Comparison of ENCODE assay signal across 2 cellular contexts in the genomic region with DNA sequence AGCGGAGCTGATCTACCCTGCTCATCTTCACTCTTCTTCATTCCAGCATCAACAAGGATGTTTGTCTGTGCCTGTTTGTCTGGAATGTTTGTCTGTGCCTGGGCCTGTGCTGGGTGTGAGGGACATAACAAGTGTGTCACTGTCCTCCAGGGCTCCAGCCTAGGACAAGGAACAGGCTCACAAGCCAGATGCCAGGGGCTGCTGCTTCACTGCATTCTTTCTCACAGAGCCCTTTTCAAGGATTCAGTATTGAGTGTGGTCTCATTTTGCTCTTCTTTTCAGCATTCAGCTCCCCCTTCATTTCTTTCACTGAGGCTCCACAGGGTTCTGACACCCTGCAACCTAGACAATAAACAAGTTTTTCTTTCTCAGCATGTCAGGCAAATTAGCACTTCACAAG.
TF ChIP-seq lines count a peak whose summit lies in the region.

No MANE protein-coding gene starts in this region.

TF ChIP-seq in SK-N-SH treated with all-trans-retinoic acid at 6 μM for 48 hours, 23 proteins besides CTCF, POLR2A, EP300 and RAD21 (continued from another document):
- TF ChIP-seq, protein P1, sequence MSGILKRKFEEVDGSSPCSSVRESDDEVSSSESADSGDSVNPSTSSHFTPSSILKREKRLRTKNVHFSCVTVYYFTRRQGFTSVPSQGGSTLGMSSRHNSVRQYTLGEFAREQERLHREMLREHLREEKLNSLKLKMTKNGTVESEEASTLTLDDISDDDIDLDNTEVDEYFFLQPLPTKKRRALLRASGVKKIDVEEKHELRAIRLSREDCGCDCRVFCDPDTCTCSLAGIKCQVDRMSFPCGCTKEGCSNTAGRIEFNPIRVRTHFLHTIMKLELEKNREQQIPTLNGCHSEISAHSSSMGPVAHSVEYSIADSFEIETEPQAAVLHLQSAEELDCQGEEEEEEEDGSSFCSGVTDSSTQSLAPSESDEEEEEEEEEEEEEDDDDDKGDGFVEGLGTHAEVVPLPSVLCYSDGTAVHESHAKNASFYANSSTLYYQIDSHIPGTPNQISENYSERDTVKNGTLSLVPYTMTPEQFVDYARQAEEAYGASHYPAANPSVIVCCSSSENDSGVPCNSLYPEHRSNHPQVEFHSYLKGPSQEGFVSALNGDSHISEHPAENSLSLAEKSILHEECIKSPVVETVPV (CRISPR knock-in tag; IDR thresholded peaks at IDR 0.05), result no peak
- TF ChIP-seq RARB (CRISPR knock-in tag; IDR thresholded peaks at IDR 0.05) (no peak), ZC3H10 (CRISPR knock-in tag; IDR thresholded peaks at IDR 0.05) (no peak), ARNTL (CRISPR knock-in tag; IDR thresholded peaks at IDR 0.05; ENCODE audit: borderline replicate concordance, low read depth) (no peak), SNAI2 (CRISPR knock-in tag; IDR thresholded peaks at IDR 0.05) (no peak)
- TF ChIP-seq, protein P2, sequence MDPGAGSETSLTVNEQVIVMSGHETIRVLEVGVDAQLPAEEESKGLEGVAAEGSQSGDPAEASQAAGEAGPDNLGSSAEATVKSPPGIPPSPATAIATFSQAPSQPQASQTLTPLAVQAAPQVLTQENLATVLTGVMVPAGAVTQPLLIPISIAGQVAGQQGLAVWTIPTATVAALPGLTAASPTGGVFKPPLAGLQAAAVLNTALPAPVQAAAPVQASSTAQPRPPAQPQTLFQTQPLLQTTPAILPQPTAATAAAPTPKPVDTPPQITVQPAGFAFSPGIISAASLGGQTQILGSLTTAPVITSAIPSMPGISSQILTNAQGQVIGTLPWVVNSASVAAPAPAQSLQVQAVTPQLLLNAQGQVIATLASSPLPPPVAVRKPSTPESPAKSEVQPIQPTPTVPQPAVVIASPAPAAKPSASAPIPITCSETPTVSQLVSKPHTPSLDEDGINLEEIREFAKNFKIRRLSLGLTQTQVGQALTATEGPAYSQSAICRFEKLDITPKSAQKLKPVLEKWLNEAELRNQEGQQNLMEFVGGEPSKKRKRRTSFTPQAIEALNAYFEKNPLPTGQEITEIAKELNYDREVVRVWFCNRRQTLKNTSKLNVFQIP (CRISPR knock-in tag; IDR thresholded peaks at IDR 0.05; ENCODE audit: borderline replicate concordance, low read depth), result no peak

TF ChIP-seq in SK-N-SH, 30 proteins besides CTCF, POLR2A, EP300 and RAD21 (continued from another document):
- TF ChIP-seq, protein P3, sequence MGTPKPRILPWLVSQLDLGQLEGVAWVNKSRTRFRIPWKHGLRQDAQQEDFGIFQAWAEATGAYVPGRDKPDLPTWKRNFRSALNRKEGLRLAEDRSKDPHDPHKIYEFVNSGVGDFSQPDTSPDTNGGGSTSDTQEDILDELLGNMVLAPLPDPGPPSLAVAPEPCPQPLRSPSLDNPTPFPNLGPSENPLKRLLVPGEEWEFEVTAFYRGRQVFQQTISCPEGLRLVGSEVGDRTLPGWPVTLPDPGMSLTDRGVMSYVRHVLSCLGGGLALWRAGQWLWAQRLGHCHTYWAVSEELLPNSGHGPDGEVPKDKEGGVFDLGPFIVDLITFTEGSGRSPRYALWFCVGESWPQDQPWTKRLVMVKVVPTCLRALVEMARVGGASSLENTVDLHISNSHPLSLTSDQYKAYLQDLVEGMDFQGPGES (IDR thresholded peaks at IDR 0.05; ENCODE audit: low read depth, low read length), result no peak
- TF ChIP-seq, protein P4, sequence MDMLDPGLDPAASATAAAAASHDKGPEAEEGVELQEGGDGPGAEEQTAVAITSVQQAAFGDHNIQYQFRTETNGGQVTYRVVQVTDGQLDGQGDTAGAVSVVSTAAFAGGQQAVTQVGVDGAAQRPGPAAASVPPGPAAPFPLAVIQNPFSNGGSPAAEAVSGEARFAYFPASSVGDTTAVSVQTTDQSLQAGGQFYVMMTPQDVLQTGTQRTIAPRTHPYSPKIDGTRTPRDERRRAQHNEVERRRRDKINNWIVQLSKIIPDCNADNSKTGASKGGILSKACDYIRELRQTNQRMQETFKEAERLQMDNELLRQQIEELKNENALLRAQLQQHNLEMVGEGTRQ (IDR thresholded peaks at IDR 0.05; ENCODE audit: borderline replicate concordance, low read depth, low read length), result no peak
- no peak for TF ChIP-seq POLR2AphosphoS5 (IDR thresholded peaks at IDR 0.05; ENCODE audit: low read depth, low read length)
- no peak for TF ChIP-seq ELF1 (IDR thresholded peaks at IDR 0.05)
- no peak for TF ChIP-seq RCOR1 (IDR thresholded peaks at IDR 0.05; ENCODE audit: low read length)
TF ChIP-seq in SK-N-SH: peak in this region for 0.
